ENCODE assay signal across 27 cellular contexts in genomic region chr19:1144741-1145140, GRCh38. TPM values are rescaled to one million over a fixed set of nuclear protein-coding genes. Genes with fewer than 3 reads are reported as not detected.
DNase-seq lines count a peak whose midpoint lies in the region; ATAC-seq, FAIRE-seq and TF ChIP-seq lines count a peak whose summit lies in the region.
"Had no signal": no experiment of that assay in that cellular context is flagged by ENCODE, and none has a peak within 500 bp of the region (broad histone marks: within the 10 kb centered on the region; RNA-seq: fewer than 3 reads in every experiment).

No MANE protein-coding gene starts in this region.

- H3K9me3 Mint-ChIP-seq in activated naive CD4-positive, alpha-beta T cell treated with anti-CD3 and anti-CD28 coated beads, Interleukin-2, amount 50 U/mL, for 24 hours, result no peaks in the 10 kb centered on the region
- peaks cover 4% of the 10 kb centered on the region for H3K9me3 Mint-ChIP-seq in neural crest cell
- H3K9me3 Mint-ChIP-seq in activated CD8-positive, alpha-beta memory T cell treated with anti-CD3 and anti-CD28 coated beads, Interleukin-2, amount 10 ng/mL, durations not matched to agents 7 days and 5 days (ENCODE audit: low read depth), result peaks cover 3% of the 10 kb centered on the region
- H3K9me3 Mint-ChIP-seq: activated T-helper 2 cell treated with anti-CD3 and anti-CD28 coated beads, Interferon-gamma antibody, Interleukin-2, Interleukin-4, amounts not matched to agents 10 μg/mL and 5 μg/mL and 100 μg/mL, durations not matched to agents 14 hours and 24 hours and 36 hours had no signal

- BruUV-seq in K562 (replicated peaks; lab: Mats Ljungman, UMichigan), result no TSS peak

- H3K36me3 ChIP-seq in HEK293 (ENCODE audit: control insufficient read depth in 2 of 2, insufficient read depth in 1 of 2, low read length in 2 of 2) (peaks cover 0 to 18% of the 10 kb centered on the region in 2 experiments; a peak in 2 of 3 replicates), K562 (ENCODE audit: control insufficient read depth, insufficient read depth, low read length) (peaks cover 29% of the 10 kb centered on the region; the same call in 2 of the 3 replicates)

- no peak for TF ChIP-seq EP300 in K562 (IDR thresholded peaks at IDR 0.05; ENCODE audit: low read length)

- H3K27ac ChIP-seq in HEK293 (ENCODE audit: extremely low read depth, low read depth, low read length) (no peak overlapping the region), K562 (ENCODE audit: extremely low read depth, low read depth, low read length) (no peak overlapping the region)
- H3K27ac ChIP-seq: BLaER1 treated with 17β-estradiol and CSF1 and Interleukin-3, amounts not matched to agents 10 nM and 100 nM; coronary artery; esophagus muscularis mucosa; parathyroid adenoma; right atrium auricular region had no signal

- TF ChIP-seq CTCF in HEK293 (tag by site-specific recombination; IDR thresholded peaks at IDR 0.05) (no peak), K562 (IDR thresholded peaks at IDR 0.05 in 2 of 3, conservative IDR thresholded peaks at IDR 0.05 in 1 of 3; ENCODE audit: insufficient read depth in 2 of 3, low read depth in 1 of 3, low read length in 3 of 3) (no peak), neural crest cell (conservative IDR thresholded peaks at IDR 0.05) (no peak)

- H3K36me3 Mint-ChIP-seq in activated naive CD4-positive, alpha-beta T cell treated with anti-CD3 and anti-CD28 coated beads, Interleukin-2, amount 50 U/mL, for 24 hours, result peaks cover 8% of the 10 kb centered on the region
- peaks cover 25% of the 10 kb centered on the region for H3K36me3 Mint-ChIP-seq in neural crest cell (ENCODE audit: low read depth)
- peaks cover 27% of the 10 kb centered on the region for H3K36me3 Mint-ChIP-seq in activated CD8-positive, alpha-beta memory T cell treated with anti-CD3 and anti-CD28 coated beads, Interleukin-2, amount 10 ng/mL, durations not matched to agents 7 days and 5 days

- no peaks in the 10 kb centered on the region for H3K27me3 Mint-ChIP-seq in activated naive CD4-positive, alpha-beta T cell treated with anti-CD3 and anti-CD28 coated beads, Interleukin-2, amount 50 U/mL, for 24 hours
- no peaks in the 10 kb centered on the region for H3K27me3 Mint-ChIP-seq in neural crest cell (ENCODE audit: low read depth)
- H3K27me3 Mint-ChIP-seq in activated CD8-positive, alpha-beta memory T cell treated with anti-CD3 and anti-CD28 coated beads, Interleukin-2, amount 10 ng/mL, durations not matched to agents 7 days and 5 days, result no peaks in the 10 kb centered on the region

- no peak for ATAC-seq in K562
- ATAC-seq in activated CD8-positive, alpha-beta memory T cell treated with anti-CD3 and anti-CD28 coated beads, Interleukin-2, amount 10 ng/mL, durations not matched to agents 7 days and 5 days, result no peak
- ATAC-seq: Right ventricle myocardium inferior had no signal

- H3K27ac Mint-ChIP-seq in activated naive CD4-positive, alpha-beta T cell treated with anti-CD3 and anti-CD28 coated beads, Interleukin-2, amount 50 U/mL, for 24 hours, result peak overlapping the region; percentile 63
- peak overlapping the region; percentile 57 for H3K27ac Mint-ChIP-seq in neural crest cell (ENCODE audit: unreplicated experiment)
- no peak overlapping the region for H3K27ac Mint-ChIP-seq in activated CD8-positive, alpha-beta memory T cell treated with anti-CD3 and anti-CD28 coated beads, Interleukin-2, amount 10 ng/mL, durations not matched to agents 7 days and 5 days
- H3K27ac Mint-ChIP-seq: activated T-helper 2 cell treated with anti-CD3 and anti-CD28 coated beads, Interferon-gamma antibody, Interleukin-2, Interleukin-4, amounts not matched to agents 10 μg/mL and 5 μg/mL and 100 μg/mL, durations not matched to agents 14 hours and 24 hours and 36 hours had no signal

- in situ Hi-C loops in K562 (cut with MboI), result no loop called here

- H3K9ac ChIP-seq in K562 (ENCODE audit: insufficient read depth in 1 of 2, low read depth in 2 of 2, low read length in 2 of 2), result no peak overlapping the region
- H3K9ac ChIP-seq: BLaER1 treated with 17β-estradiol and CSF1 and Interleukin-3, amounts not matched to agents 10 nM and 100 nM; parathyroid adenoma had no signal

- no peak overlapping the region for H2AFZ ChIP-seq in K562 (ENCODE audit: low read depth, low read length)
- H2AFZ ChIP-seq: parathyroid adenoma had no signal

- no peaks in the 10 kb centered on the region for H3K4me1 ChIP-seq in HEK293 (ENCODE audit: control insufficient read depth, insufficient read depth, low read length)
- H3K4me1 ChIP-seq in K562 (replicated peaks in 1 of 2; ENCODE audit: control insufficient read depth in 2 of 2, insufficient read depth in 2 of 2, low read length in 2 of 2), result peaks cover 0 to 56% of the 10 kb centered on the region in 2 experiments; a peak in 2 of 5 replicates
- H3K4me1 ChIP-seq: parathyroid adenoma had no signal

- no peak for TF ChIP-seq POLR2A in K562 (conservative IDR thresholded peaks at IDR 0.05)

- CTCF ChIA-PET in HEK293 (lab: Yijun Ruan, JAX) (no interaction called here), K562 (lab: Yijun Ruan, JAX; ENCODE audit: low intra/inter-chr PET ratio) (no interaction called here)
- CTCF ChIA-PET in activated CD8-positive, alpha-beta memory T cell treated with anti-CD3 and anti-CD28 coated beads, Interleukin-2, amount 10 ng/mL, durations not matched to agents 7 days and 5 days (lab: Charles Lee), result no interaction called here

- H3K9me3 ChIP-seq in HEK293 (ENCODE audit: control insufficient read depth, insufficient read depth, low read depth, low read length) (no peaks in the 10 kb centered on the region), K562 (replicated peaks; ENCODE audit: control insufficient read depth, insufficient read depth, low read depth, low read length) (no peaks in the 10 kb centered on the region)
- H3K9me3 ChIP-seq: esophagus muscularis mucosa, right atrium auricular region, spleen had no signal

- H3K4me2 ChIP-seq in K562 (ENCODE audit: insufficient read depth, low read length), result no peak overlapping the region
- H3K4me2 ChIP-seq: BLaER1 treated with 17β-estradiol and CSF1 and Interleukin-3, amounts not matched to agents 10 nM and 100 nM had no signal

- no peak overlapping the region for H3K4me3 Mint-ChIP-seq in activated naive CD4-positive, alpha-beta T cell treated with anti-CD3 and anti-CD28 coated beads, Interleukin-2, amount 50 U/mL, for 24 hours
- no peak overlapping the region for H3K4me3 Mint-ChIP-seq in neural crest cell
- H3K4me3 Mint-ChIP-seq in activated CD8-positive, alpha-beta memory T cell treated with anti-CD3 and anti-CD28 coated beads, Interleukin-2, amount 10 ng/mL, durations not matched to agents 7 days and 5 days, result no peak overlapping the region

- H3K9me1 ChIP-seq in K562 (ENCODE audit: control insufficient read depth, insufficient read depth, low read length), result no peaks in the 10 kb centered on the region

- no peak for FAIRE-seq in K562 (lab: Jason Lieb, UNC)
- FAIRE-seq: D721Med had no signal

- H3K4me1 Mint-ChIP-seq in activated naive CD4-positive, alpha-beta T cell treated with anti-CD3 and anti-CD28 coated beads, Interleukin-2, amount 50 U/mL, for 24 hours, result peaks cover 5% of the 10 kb centered on the region
- peaks cover 4% of the 10 kb centered on the region for H3K4me1 Mint-ChIP-seq in neural crest cell
- H3K4me1 Mint-ChIP-seq in activated CD8-positive, alpha-beta memory T cell treated with anti-CD3 and anti-CD28 coated beads, Interleukin-2, amount 10 ng/mL, durations not matched to agents 7 days and 5 days, result peaks cover 4% of the 10 kb centered on the region

- no peaks in the 10 kb centered on the region for H3K79me2 ChIP-seq in K562 (ENCODE audit: control insufficient read depth, insufficient read depth, low read length)

- intact Hi-C loops in K562 (cut with micrococcal nuclease), result no loop called here

- H4K20me1 ChIP-seq in K562 (replicated peaks; ENCODE audit: control insufficient read depth, insufficient read depth, low read length), result no peaks in the 10 kb centered on the region

- POLR2A ChIA-PET in HEK293 (lab: Yijun Ruan, JAX) (no interaction called here), K562 (lab: Yijun Ruan, JAX) (no interaction called here)

- no peak for DNase-seq in activated naive CD4-positive, alpha-beta T cell treated with Interleukin-2 at 50 U/mL for 16 hours
- DNase-seq in K562 (ENCODE audit: extremely low read depth in 1 of 4, low spot score in 3 of 4) (no peak), neural crest cell (ENCODE audit: low read depth, low spot score) (no peak), SHP77 treated with DMSO at 0.1 percent for 48 hours (lab: John Stamatoyannopoulos, UW) (no peak), DMS153 treated with DMSO at 0.1 percent for 48 hours (lab: John Stamatoyannopoulos, UW; ENCODE audit: unreplicated experiment) (no peak)
- no peak for DNase-seq in activated CD8-positive, alpha-beta memory T cell treated with anti-CD3 and anti-CD28 coated beads, Interleukin-2, amount 10 ng/mL, durations not matched to agents 7 days and 5 days
- DNase-seq: activated CD4-positive, CD25-positive, alpha-beta regulatory T cell treated with anti-CD3 and anti-CD28 coated beads, Interleukin-2, amount 50 U/mL, for 72 hours; amniotic stem cell; EL; foreskin melanocyte; HCEC 1CT; mesendoderm; NCI-H1417; NCI-H2081; spleen; stimulated activated CD4-positive, alpha-beta T cell treated with anti-CD3 and anti-CD28 coated beads, Interleukin-4, amount 100 ng/mL, for 4 hours; trophoblast cell had no signal

- no peaks in the 10 kb centered on the region for H3K27me3 ChIP-seq in K562 (ENCODE audit: control insufficient read depth in 2 of 2, insufficient read depth in 2 of 2, low read length in 2 of 2)
- H3K27me3 ChIP-seq: BLaER1 treated with 17β-estradiol and CSF1 and Interleukin-3, amounts not matched to agents 10 nM and 100 nM; esophagus muscularis mucosa; right atrium auricular region; spleen had no signal

- no peak for TF ChIP-seq RAD21 in K562 (CRISPR knock-in tag; conservative IDR thresholded peaks at IDR 0.05 in 1 of 2, IDR thresholded peaks at IDR 0.05 in 1 of 2)

- H3K4me3 ChIP-seq in HEK293 (ENCODE audit: low read depth, low read length) (no peak overlapping the region), K562 (no peak overlapping the region)
- H3K4me3 ChIP-seq: BLaER1 treated with 17β-estradiol and CSF1 and Interleukin-3, amounts not matched to agents 10 nM and 100 nM; coronary artery; esophagus muscularis mucosa; right atrium auricular region; spleen had no signal

- no CpG with 5 or more reads among the region's 1 CpG for WGBS in K562 (ENCODE audit: insufficient coverage, low coverage, missing lambda C conversion rate)

RNA-seq across cellular contexts. Expression of gene SBNO2, which starts 29.3 kb away (rescaled TPM):
- total RNA-seq in K562 (2011; cell fraction: chromatin; rRNA removed; ENCODE audit: low replicate concordance), result 26.2 and 103 TPM in 2 replicates
- 64.1 and 67.7 TPM in 2 replicates for total RNA-seq in K562 (2011; cell fraction: nucleolus; rRNA removed)
- total RNA-seq in K562 (2011; cell fraction: nucleoplasm; rRNA removed), result 28.6 and 30.7 TPM in 2 replicates
- 18.6 and 23.1 TPM in 2 replicates for total RNA-seq in K562 (2014; rRNA removed)
- total RNA-seq in K562 (2014; rRNA removed; fragmentation: Illumina TruSeq; extraction: Trizol), result 4.0 and 6.3 TPM in 2 replicates
- 6.7 and 7.8 TPM in 2 replicates for total RNA-seq in K562 (2015; rRNA removed; fragmentation: Illumina TruSeq; extraction: Trizol)
- 46.2 and 49.0 TPM in 2 replicates for total RNA-seq in K562 (2021)
- polyA plus RNA-seq in K562 (2011; rRNA removed), result 6.7 and 9.3 TPM in 2 replicates
- 7.4 and 14.1 TPM in 2 replicates for polyA plus RNA-seq in K562 (2011; cell fraction: cytosol; rRNA removed)
- 45.7 and 79.0 TPM in 2 replicates for polyA plus RNA-seq in K562 (2011; cell fraction: nucleus; rRNA removed)
- 20.3 and 27.1 TPM in 2 replicates for polyA plus RNA-seq in K562 (2012)
- 5.2 and 13.0 TPM in 2 replicates for polyA plus RNA-seq in K562 (2014; fragmentation: Illumina TruSeq; extraction: Trizol)
- under 1 TPM; 0.01 to 0.04 TPM for polyA plus RNA-seq in K562 (2014; fragmentation: Nextera tagmentation; extraction: Ambion mirVana)
- 21.5 and 23.1 TPM in 2 replicates for polyA plus RNA-seq in K562 (2014; rRNA removed)
- 3.7 and 8.1 TPM in 2 replicates for polyA minus RNA-seq in K562 (2011; rRNA and poly(A)+ RNA removed)
- polyA minus RNA-seq in K562 (2011; cell fraction: cytosol; rRNA and poly(A)+ RNA removed), result 16.7 and 22.1 TPM in 2 replicates
- 20.7 and 21.3 TPM in 2 replicates for polyA minus RNA-seq in K562 (2011; cell fraction: nucleus; rRNA and poly(A)+ RNA removed)
- 28.0 and 32.5 TPM in 2 replicates for total RNA-seq in neural crest cell
- total RNA-seq in activated CD8-positive, alpha-beta memory T cell treated with anti-CD3 and anti-CD28 coated beads, Interleukin-2, amount 10 ng/mL, durations not matched to agents 7 days and 5 days, result 10 to 100 TPM; 50.6 to 74.7 TPM

RNA-seq across cellular contexts. Expression of gene GPX4, which starts 40.9 kb away (rescaled TPM):
- 61.5 and 154 TPM in 2 replicates for total RNA-seq in K562 (2011; cell fraction: chromatin; rRNA removed; ENCODE audit: low replicate concordance)
- 171 and 189 TPM in 2 replicates for total RNA-seq in K562 (2011; cell fraction: nucleolus; rRNA removed)
- total RNA-seq in K562 (2011; cell fraction: nucleoplasm; rRNA removed), result 129 and 161 TPM in 2 replicates
- total RNA-seq in K562 (2014; rRNA removed) (639 and 643 TPM in 2 replicates), K562 (2014; rRNA removed; fragmentation: Illumina TruSeq; extraction: Trizol) (131 and 209 TPM in 2 replicates), K562 (2015; rRNA removed; fragmentation: Illumina TruSeq; extraction: Trizol) (349 and 395 TPM in 2 replicates), K562 (2021) (383 and 392 TPM in 2 replicates), neural crest cell (300 and 313 TPM in 2 replicates)
- polyA plus RNA-seq in K562 (2011; rRNA removed) (223 and 286 TPM in 2 replicates), K562 (2014; fragmentation: Illumina TruSeq; extraction: Trizol) (434 and 536 TPM in 2 replicates), K562 (2014; fragmentation: Nextera tagmentation; extraction: Ambion mirVana) (100 to 1,000 TPM in 1 of 2 experiments, 10 to 100 TPM in 1; 61.4 to 125 TPM), K562 (2014; rRNA removed) (661 and 856 TPM in 2 replicates)
- polyA plus RNA-seq in K562 (2011; cell fraction: cytosol; rRNA removed), result 531 and 777 TPM in 2 replicates
- polyA plus RNA-seq in K562 (2011; cell fraction: nucleus; rRNA removed), result 389 and 485 TPM in 2 replicates
- polyA plus RNA-seq in K562 (2012), result 659 and 746 TPM in 2 replicates
- 117 and 134 TPM in 2 replicates for polyA minus RNA-seq in K562 (2011; rRNA and poly(A)+ RNA removed)
- polyA minus RNA-seq in K562 (2011; cell fraction: cytosol; rRNA and poly(A)+ RNA removed), result 191 and 300 TPM in 2 replicates
- 54.3 and 64.1 TPM in 2 replicates for polyA minus RNA-seq in K562 (2011; cell fraction: nucleus; rRNA and poly(A)+ RNA removed)
- total RNA-seq in activated CD8-positive, alpha-beta memory T cell treated with anti-CD3 and anti-CD28 coated beads, Interleukin-2, amount 10 ng/mL, durations not matched to agents 7 days and 5 days, result 100 to 1,000 TPM; 143 to 217 TPM

RNA-seq across cellular contexts. Expression of gene POLR2E, which starts 49.6 kb away (rescaled TPM):
- total RNA-seq in K562 (2011; cell fraction: chromatin; rRNA removed; ENCODE audit: low replicate concordance), result 38.2 and 129 TPM in 2 replicates
- 126 and 135 TPM in 2 replicates for total RNA-seq in K562 (2011; cell fraction: nucleolus; rRNA removed)
- 74.1 and 78.7 TPM in 2 replicates for total RNA-seq in K562 (2011; cell fraction: nucleoplasm; rRNA removed)
- total RNA-seq in K562 (2014; rRNA removed), result 297 and 441 TPM in 2 replicates
- total RNA-seq in K562 (2014; rRNA removed; fragmentation: Illumina TruSeq; extraction: Trizol), result 40.2 and 78.0 TPM in 2 replicates
- total RNA-seq in K562 (2015; rRNA removed; fragmentation: Illumina TruSeq; extraction: Trizol), result 141 and 144 TPM in 2 replicates
- total RNA-seq in K562 (2021), result 328 and 351 TPM in 2 replicates
- polyA plus RNA-seq in K562 (2011; rRNA removed), result 244 and 334 TPM in 2 replicates
- 305 and 616 TPM in 2 replicates for polyA plus RNA-seq in K562 (2011; cell fraction: cytosol; rRNA removed)
- polyA plus RNA-seq in K562 (2011; cell fraction: nucleus; rRNA removed), result 112 and 143 TPM in 2 replicates
- 291 and 445 TPM in 2 replicates for polyA plus RNA-seq in K562 (2012)
- polyA plus RNA-seq in K562 (2014; fragmentation: Illumina TruSeq; extraction: Trizol), result 267 and 448 TPM in 2 replicates
- polyA plus RNA-seq in K562 (2014; fragmentation: Nextera tagmentation; extraction: Ambion mirVana), result 10 to 100 TPM in 1 of 2 experiments, 1 to 10 TPM in 1; 3.4 to 32.5 TPM
- polyA plus RNA-seq in K562 (2014; rRNA removed), result 413 and 438 TPM in 2 replicates
- 36.0 and 77.6 TPM in 2 replicates for polyA minus RNA-seq in K562 (2011; rRNA and poly(A)+ RNA removed)
- 127 and 173 TPM in 2 replicates for polyA minus RNA-seq in K562 (2011; cell fraction: cytosol; rRNA and poly(A)+ RNA removed)
- polyA minus RNA-seq in K562 (2011; cell fraction: nucleus; rRNA and poly(A)+ RNA removed), result 45.4 and 50.5 TPM in 2 replicates
- 256 and 257 TPM in 2 replicates for total RNA-seq in neural crest cell
- total RNA-seq in activated CD8-positive, alpha-beta memory T cell treated with anti-CD3 and anti-CD28 coated beads, Interleukin-2, amount 10 ng/mL, durations not matched to agents 7 days and 5 days, result 100 to 1,000 TPM; 173 to 206 TPM
